ENCODE assay signal across 13 cellular contexts in the genomic region with DNA sequence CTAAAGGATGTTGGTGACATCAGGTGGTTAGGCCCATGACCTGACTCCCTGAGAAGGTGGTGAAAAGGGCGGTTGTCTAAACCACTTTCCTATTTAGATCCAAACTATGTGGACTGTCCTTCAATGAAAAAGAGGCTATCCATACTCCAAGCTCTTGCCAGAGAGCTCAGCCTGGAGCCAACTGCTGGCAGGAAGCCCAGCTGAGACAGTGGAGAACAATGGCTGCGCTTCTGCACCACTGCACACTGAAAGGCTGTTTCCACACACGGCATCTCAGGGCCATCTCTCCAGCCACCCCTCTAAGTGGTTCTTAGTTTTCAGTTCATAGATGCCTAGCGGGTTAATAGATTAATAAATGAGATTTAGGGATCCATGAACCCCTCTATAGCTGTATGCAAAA.
DNase-seq lines count a peak whose midpoint lies in the region; ATAC-seq lines count a peak whose summit lies in the region.
"Had no signal": no experiment of that assay in that cellular context is flagged by ENCODE, and none has a peak within 500 bp of the region (broad histone marks: within the 10 kb centered on the region; RNA-seq: fewer than 3 reads in every experiment).

No MANE protein-coding gene starts in this region.

- H3K27ac ChIP-seq in SJSA1: no peak overlapping the region
- H3K27ac ChIP-seq in rectal smooth muscle tissue (ENCODE audit: low read depth, low read length): peak overlapping the region; percentile 59
- H3K27ac ChIP-seq: vagina had no signal

- no peak overlapping the region for H3K4me3 Mint-ChIP-seq in T-helper 2 cell treated with Interferon-gamma antibody and Interleukin-4, amounts not matched to agents 5 μg/mL and 100 μg/mL, for 36 hours
- no peak overlapping the region for H3K4me3 Mint-ChIP-seq in activated T-helper 17 cell treated with anti-CD3 and anti-CD28 coated beads, Interleukin-2, amount 50 U/mL, for 72 hours
- H3K4me3 Mint-ChIP-seq: memory B cell had no signal

- no peaks in the 10 kb centered on the region for H3K36me3 Mint-ChIP-seq in T-helper 2 cell treated with Interferon-gamma antibody and Interleukin-4, amounts not matched to agents 5 μg/mL and 100 μg/mL, for 36 hours (ENCODE audit: low read depth)
- no peaks in the 10 kb centered on the region for H3K36me3 Mint-ChIP-seq in activated T-helper 17 cell treated with anti-CD3 and anti-CD28 coated beads, Interleukin-2, amount 50 U/mL, for 72 hours (ENCODE audit: low read depth)
- H3K36me3 Mint-ChIP-seq: memory B cell had no signal

- H3K4me3 ChIP-seq in SJSA1 (no peak overlapping the region), rectal smooth muscle tissue (ENCODE audit: low read length) (no peak overlapping the region)
- H3K4me3 ChIP-seq: vagina had no signal

- peaks cover 30% of the 10 kb centered on the region for H3K4me1 ChIP-seq in SJSA1 (replicated peaks)
- peaks cover 17% of the 10 kb centered on the region for H3K4me1 ChIP-seq in rectal smooth muscle tissue (ENCODE audit: control insufficient read depth, insufficient read depth, low read length)

- DNase-seq in NCI-H128 (lab: John Stamatoyannopoulos, UW; ENCODE audit: unreplicated experiment) (peak; percentile 44), SJSA1 (ENCODE audit: low read depth in 1 of 2, low spot score in 2 of 2) (peak; percentile 28 to 60), Right ventricle myocardium inferior (ENCODE audit: missing footprints) (peak; percentile 84)
- DNase-seq in T-helper 2 cell treated with Interferon-gamma antibody and Interleukin-4, amounts not matched to agents 5 μg/mL and 100 μg/mL, for 36 hours (ENCODE audit: low spot score): no peak
- DNase-seq: effector CD8-positive, alpha-beta T cell; stimulated activated CD4-positive, alpha-beta T cell treated with anti-CD3 and anti-CD28 coated beads, Interleukin-2, amount 100 ng/mL, for 24 hours had no signal

- ATAC-seq in Right ventricle myocardium inferior: peak; percentile 77
- ATAC-seq in GM21360 (IDR thresholded peaks at IDR 0.05; ENCODE audit: unreplicated experiment): no peak
- no peak for ATAC-seq in GM19351 (IDR thresholded peaks at IDR 0.05; ENCODE audit: unreplicated experiment)
- no peak for ATAC-seq in activated T-helper 17 cell treated with anti-CD3 and anti-CD28 coated beads, Interleukin-2, amount 50 U/mL, for 72 hours (replicated peaks)
- ATAC-seq: Panc1 had no signal

- H3K36me3 ChIP-seq in SJSA1: no peaks in the 10 kb centered on the region
- H3K36me3 ChIP-seq in rectal smooth muscle tissue (ENCODE audit: control insufficient read depth, insufficient read depth, low read length): no peaks in the 10 kb centered on the region
- H3K36me3 ChIP-seq: vagina had no signal

- no peaks in the 10 kb centered on the region for H3K27me3 ChIP-seq in SJSA1 (replicated peaks)
- no peaks in the 10 kb centered on the region for H3K27me3 ChIP-seq in rectal smooth muscle tissue (ENCODE audit: control insufficient read depth, insufficient read depth, low read length)
- H3K27me3 ChIP-seq: vagina had no signal

- H3K27ac Mint-ChIP-seq in T-helper 2 cell treated with Interferon-gamma antibody and Interleukin-4, amounts not matched to agents 5 μg/mL and 100 μg/mL, for 36 hours: no peak overlapping the region
- H3K27ac Mint-ChIP-seq in activated T-helper 17 cell treated with anti-CD3 and anti-CD28 coated beads, Interleukin-2, amount 50 U/mL, for 72 hours: no peak overlapping the region
- H3K27ac Mint-ChIP-seq: memory B cell had no signal

- H3K9me3 ChIP-seq in SJSA1 (replicated peaks): no peaks in the 10 kb centered on the region
- H3K9me3 ChIP-seq: vagina had no signal

- H3K4me1 Mint-ChIP-seq in T-helper 2 cell treated with Interferon-gamma antibody and Interleukin-4, amounts not matched to agents 5 μg/mL and 100 μg/mL, for 36 hours (ENCODE audit: low read depth): peaks cover 13% of the 10 kb centered on the region
- peaks cover 7% of the 10 kb centered on the region for H3K4me1 Mint-ChIP-seq in activated T-helper 17 cell treated with anti-CD3 and anti-CD28 coated beads, Interleukin-2, amount 50 U/mL, for 72 hours

- H3K9me3 Mint-ChIP-seq in T-helper 2 cell treated with Interferon-gamma antibody and Interleukin-4, amounts not matched to agents 5 μg/mL and 100 μg/mL, for 36 hours: no peaks in the 10 kb centered on the region
- no peaks in the 10 kb centered on the region for H3K9me3 Mint-ChIP-seq in activated T-helper 17 cell treated with anti-CD3 and anti-CD28 coated beads, Interleukin-2, amount 50 U/mL, for 72 hours
- H3K9me3 Mint-ChIP-seq: memory B cell had no signal

- peaks cover 1% of the 10 kb centered on the region for H3K27me3 Mint-ChIP-seq in T-helper 2 cell treated with Interferon-gamma antibody and Interleukin-4, amounts not matched to agents 5 μg/mL and 100 μg/mL, for 36 hours (ENCODE audit: low read depth)
- H3K27me3 Mint-ChIP-seq in activated T-helper 17 cell treated with anti-CD3 and anti-CD28 coated beads, Interleukin-2, amount 50 U/mL, for 72 hours: no peaks in the 10 kb centered on the region

- H3K9ac ChIP-seq in rectal smooth muscle tissue (ENCODE audit: low read length): no peak overlapping the region

- intact Hi-C loops in Right ventricle myocardium inferior (cut with DNase I): loop anchor here (5.0 to 10.0 kb wide), 3 partner anchors 175 to 368 kb away; no protein-coding TSS in a partner anchor
